25 cellular contexts compared by ENCODE assay signal in genomic region chr10:88971668-88972067, GRCh38. TPM values are rescaled to one million over a fixed set of nuclear protein-coding genes. Genes with fewer than 3 reads are reported as not detected.
DNase-seq lines count a peak whose midpoint lies in the region; ATAC-seq, FAIRE-seq and TF ChIP-seq lines count a peak whose summit lies in the region.
"Had no signal": no experiment of that assay in that cellular context is flagged by ENCODE, and none has a peak within 500 bp of the region (broad histone marks: within the 10 kb centered on the region; RNA-seq: fewer than 3 reads in every experiment).

No MANE protein-coding gene starts in this region.

- H3K9me2 ChIP-seq in GM23248 (ENCODE audit: insufficient read depth): no peaks in the 10 kb centered on the region

- H3K9ac ChIP-seq in GM23248 (peak overlapping the region; percentile 57), stomach smooth muscle (ENCODE audit: low read length in 2 of 2) (peak overlapping the region; percentile 13 to 43)

- 6 to 12% methylated on average over 5 of the region's 5 CpGs for whole genome bisulfite sequencing in GM23248 (ENCODE audit: low coverage in 1 of 2, low lambda C conversion rate in 2 of 2, missing lambda C conversion rate in 2 of 2), 2 experiments

- H2AFZ ChIP-seq in GM23248: peak overlapping the region; percentile 64

- H3K4me1 ChIP-seq in GM23248 (ENCODE audit: insufficient read depth) (peaks cover 55% of the 10 kb centered on the region), right atrium auricular region (peaks cover 0 to 55% of the 10 kb centered on the region in 2 donors), stomach smooth muscle (ENCODE audit: control insufficient read depth, insufficient read depth, low read length) (peaks cover 14% of the 10 kb centered on the region)

- ATAC-seq in HG03196 (IDR thresholded peaks at IDR 0.05; ENCODE audit: unreplicated experiment): no peak
- ATAC-seq: naive thymus-derived CD8-positive, alpha-beta T cell had no signal

- TF ChIP-seq CTCF in right atrium auricular region (IDR thresholded peaks at IDR 0.05): no peak

- H3K4me3 ChIP-seq in GM23248 (peak overlapping the region; percentile 54), right atrium auricular region (no peak overlapping the region), stomach smooth muscle (ENCODE audit: low read length in 2 of 2) (peak overlapping the region in 1 of 2 donors; percentile 10)
- H3K4me3 ChIP-seq: dorsolateral prefrontal cortex had no signal

- peaks cover 41% of the 10 kb centered on the region; the same call in 1 of the 2 replicates for H3F3A ChIP-seq in GM23248 (ENCODE audit: insufficient read depth)

- no peaks in the 10 kb centered on the region for H3K9me3 ChIP-seq in GM23248 (ENCODE audit: low read depth)
- no peaks in the 10 kb centered on the region for H3K9me3 ChIP-seq in right atrium auricular region
- H3K9me3 ChIP-seq in stomach smooth muscle (ENCODE audit: control insufficient read depth in 2 of 2, low read length in 2 of 2): no peaks in the 10 kb centered on the region

- peak; percentile 60 for DNase-seq in GM23248
- no peak for DNase-seq in right atrium auricular region (ENCODE audit: low spot score)
- DNase-seq in LoVo (ENCODE audit: low spot score): no peak
- no peak for DNase-seq in NCI-H69 (lab: John Stamatoyannopoulos, UW)
- DNase-seq in SHP77 treated with DMSO at 0.1 percent for 48 hours (lab: John Stamatoyannopoulos, UW): no peak
- DNase-seq: activated CD4-positive, CD25-positive, alpha-beta regulatory T cell treated with anti-CD3 and anti-CD28 coated beads, Interleukin-2, amount 50 U/mL, for 72 hours; activated naive CD4-positive, alpha-beta T cell; activated T-cell treated with anti-CD3 and anti-CD28 coated beads, Interleukin-2, amount 50 U/mL, for 24 hours; amniotic stem cell; caudate nucleus; dorsolateral prefrontal cortex; H9; KBM-7; kidney glomerular epithelial cell; naive thymus-derived CD8-positive, alpha-beta T cell; NCI-H2171 treated with DMSO at 0.1 percent for 48 hours; NCI-H526 treated with DMSO at 0.1 percent for 48 hours; retina; stimulated activated CD8-positive, alpha-beta memory T cell treated with anti-CD3 and anti-CD28 coated beads, Interleukin-4, amount 100 ng/mL, for 48 hours had no signal

- no peaks in the 10 kb centered on the region for H3K36me3 ChIP-seq in GM23248 (ENCODE audit: low read depth)
- H3K36me3 ChIP-seq in right atrium auricular region: no peaks in the 10 kb centered on the region
- no peaks in the 10 kb centered on the region for H3K36me3 ChIP-seq in stomach smooth muscle (ENCODE audit: control insufficient read depth in 2 of 2, insufficient read depth in 2 of 2, low read length in 2 of 2)

- peak overlapping the region; percentile 98 for H3K4me2 ChIP-seq in GM23248 (ENCODE audit: unreplicated experiment)

- in situ Hi-C loops in GM23248 (cut with MboI): no loop called here

- peaks cover 72% of the 10 kb centered on the region for H3K79me2 ChIP-seq in GM23248 (ENCODE audit: insufficient read depth)

- peak; percentile 33 for FAIRE-seq in endometrium (lab: Jason Lieb, UNC)
- FAIRE-seq: GM18507 had no signal

- no peaks in the 10 kb centered on the region for H3K27me3 ChIP-seq in GM23248 (replicated peaks; ENCODE audit: insufficient read depth)
- no peaks in the 10 kb centered on the region for H3K27me3 ChIP-seq in right atrium auricular region
- no peaks in the 10 kb centered on the region for H3K27me3 ChIP-seq in stomach smooth muscle (ENCODE audit: control insufficient read depth in 1 of 2, insufficient read depth in 2 of 2, low read length in 2 of 2)
- H3K27me3 ChIP-seq: dorsolateral prefrontal cortex had no signal

- H4K20me1 ChIP-seq in GM23248 (ENCODE audit: insufficient read depth): no peaks in the 10 kb centered on the region

- H3K27ac ChIP-seq in GM23248 (peak overlapping the region; percentile 60), right atrium auricular region (peak overlapping the region; percentile 2 to 31), stomach smooth muscle (ENCODE audit: low read length) (peak overlapping the region; percentile 56)
- H3K27ac ChIP-seq: epithelial cell of prostate, RWPE1 had no signal

RNA-seq across cellular contexts. Expression of gene FAS, which starts 18.9 kb away (rescaled TPM):
- total RNA-seq in GM23248 (2014; rRNA removed; shearing (Covaris generic)): 69.0 and 77.8 TPM in 2 replicates
- 54.5 and 55.4 TPM in 2 replicates for polyA plus RNA-seq in GM23248 (2016; fragmentation: Nextera tagmentation; extraction: Ambion mirVana)
- 10 to 100 TPM in 1 of 2 donors, 1 to 10 TPM in 1; 8.0 to 12.2 TPM for total RNA-seq in right atrium auricular region

RNA-seq across cellular contexts. Expression of gene ACTA2, which starts 19.1 kb away (rescaled TPM):
- 161 and 164 TPM in 2 replicates for total RNA-seq in GM23248 (2014; rRNA removed; shearing (Covaris generic))
- polyA plus RNA-seq in GM23248 (2016; fragmentation: Nextera tagmentation; extraction: Ambion mirVana): 249 and 262 TPM in 2 replicates
- 1,000 to 10,000 TPM in 1 of 2 donors, 100 to 1,000 TPM in 1; 934 to 1,936 TPM for total RNA-seq in right atrium auricular region
